Comparison of ENCODE assay signal across 27 cellular contexts in the genomic region with DNA sequence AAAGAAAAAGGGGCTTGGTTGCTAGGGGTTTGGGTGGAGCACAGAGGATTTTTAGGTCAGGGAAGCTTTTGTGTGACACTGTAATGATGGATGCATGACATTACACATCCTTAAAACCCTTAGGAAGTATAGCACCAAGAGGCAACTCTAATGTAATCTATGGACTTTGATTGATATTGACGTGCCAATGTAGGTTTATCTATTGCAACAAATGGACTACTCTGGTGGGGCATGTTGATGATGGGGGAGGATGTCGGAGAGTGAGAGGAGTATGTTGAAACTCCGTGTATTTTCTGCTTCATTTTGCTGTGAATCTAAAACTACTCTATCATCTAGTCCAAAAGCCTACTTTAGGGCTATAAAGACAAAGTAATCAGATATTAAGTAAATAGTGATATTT.
"Had no signal": no experiment of that assay in that cellular context is flagged by ENCODE, and none has a peak within 500 bp of the region (broad histone marks: within the 10 kb centered on the region; RNA-seq: fewer than 3 reads in every experiment).

No MANE protein-coding gene starts in this region.

- DNase-seq: cortex of kidney; dorsolateral prefrontal cortex; effector CD4-positive, alpha-beta T cell; foreskin fibroblast; gastrocnemius medialis; mesenchymal stem cell; mucosa of descending colon; naive B cell; occipital lobe; ovary; posterior cingulate gyrus; psoas muscle; right cardiac atrium; spleen; stimulated activated CD4-positive, alpha-beta T cell treated with anti-CD3 and anti-CD28 coated beads, Interleukin-4, amount 100 ng/mL, for 4 hours; stimulated activated naive CD8-positive, alpha-beta T cell treated with anti-CD3 and anti-CD28 coated beads, Interleukin-15, Interleukin-2, amounts not matched to agents 100 U/mL and 50 U/mL, for 24 hours; testis; tibial artery; upper lobe of left lung; uterus had no signal

- H3K9me3 ChIP-seq: gastrocnemius medialis, mucosa of descending colon, ovary, psoas muscle, spleen, testis, tibial artery, upper lobe of left lung, uterus had no signal

- H3K4me3 Mint-ChIP-seq: mesothelial cell of epicardium; naive B cell; nephron; stimulated activated memory B cell treated with anti-CD40 and anti-IgM and Interleukin-4, amounts not matched to agents 10 μg/mL and 1 μg/mL and 100 μg/mL, for 72 hours had no signal

- H3K4me1 ChIP-seq: gastrocnemius medialis, psoas muscle, spleen, testis, tibial artery, upper lobe of left lung, uterus had no signal

- ATAC-seq: esophagus mucosa; gastrocnemius medialis; mucosa of descending colon; psoas muscle; right cardiac atrium; stimulated activated memory B cell treated with anti-CD40 and anti-IgM and Interleukin-4, amounts not matched to agents 10 μg/mL and 1 μg/mL and 100 μg/mL, for 72 hours; stimulated activated naive CD8-positive, alpha-beta T cell treated with anti-CD3 and anti-CD28 coated beads, Interleukin-15, Interleukin-2, amounts not matched to agents 100 U/mL and 50 U/mL, for 24 hours had no signal

- H3K27me3 ChIP-seq: neural progenitor cell, ovary, testis, upper lobe of left lung, uterus had no signal

- H2AFZ ChIP-seq: neural progenitor cell had no signal

- H3K36me3 ChIP-seq: gastrocnemius medialis, neural progenitor cell, ovary, spleen, tibial artery, upper lobe of left lung, uterus had no signal

- H3K27ac ChIP-seq: dorsolateral prefrontal cortex, epithelial cell of prostate, gastrocnemius medialis, neural progenitor cell, ovary, psoas muscle, spleen, testis, tibial artery, upper lobe of left lung, uterus had no signal

- H3K9me3 Mint-ChIP-seq: mesothelial cell of epicardium; nephron; neural progenitor cell; stimulated activated memory B cell treated with anti-CD40 and anti-IgM and Interleukin-4, amounts not matched to agents 10 μg/mL and 1 μg/mL and 100 μg/mL, for 72 hours had no signal

- H3K4me3 ChIP-seq: dorsolateral prefrontal cortex, gastrocnemius medialis, mucosa of descending colon, neural progenitor cell, ovary, psoas muscle, skin epidermis, spleen, testis, tibial artery, upper lobe of left lung, uterus had no signal

- H3K36me3 Mint-ChIP-seq: mesothelial cell of epicardium; naive B cell; stimulated activated memory B cell treated with anti-CD40 and anti-IgM and Interleukin-4, amounts not matched to agents 10 μg/mL and 1 μg/mL and 100 μg/mL, for 72 hours had no signal

- H3K4me2 ChIP-seq: neural progenitor cell had no signal

- H3K4me1 Mint-ChIP-seq: naive B cell; nephron; stimulated activated memory B cell treated with anti-CD40 and anti-IgM and Interleukin-4, amounts not matched to agents 10 μg/mL and 1 μg/mL and 100 μg/mL, for 72 hours had no signal

- H3K9ac ChIP-seq: neural progenitor cell had no signal

- H3K27ac Mint-ChIP-seq: naive B cell; nephron; stimulated activated memory B cell treated with anti-CD40 and anti-IgM and Interleukin-4, amounts not matched to agents 10 μg/mL and 1 μg/mL and 100 μg/mL, for 72 hours had no signal
